In genomic region chr12:55927588-55928502, GRCh38 we compare ENCODE assay signal across 8 cellular contexts. TPM values are rescaled to one million over a fixed set of nuclear protein-coding genes. Genes with fewer than 3 reads are reported as not detected.
A peak's percentile ranks its signal among the peaks of the same experiment; 100 is the strongest.
DNase-seq lines count a peak whose midpoint lies in the region; ATAC-seq lines count a peak whose summit lies in the region.

Gene PYM1, minus strand, starts transcription at chr12:55927894. Its CDS starts 133 bp downstream, at chr12:55927761.

- peak; percentile 57 to 81 (median 60) for DNase-seq in CD4-positive, alpha-beta memory T cell
- DNase-seq in NOMO-1 treated with dmso at 0.1 percent for 144 hours (lab: John Stamatoyannopoulos, UW; ENCODE audit: unreplicated experiment) = peak; percentile 93
- peak; percentile 81 for DNase-seq in activated CD8-positive, alpha-beta memory T cell treated with anti-CD3 and anti-CD28 coated beads, Interleukin-2, amount 50 U/mL, for 48 hours
- no peak for DNase-seq in epithelial cell of prostate (ENCODE audit: low read depth, low spot score)

- peaks cover 0 to 6% (median 0%) of the 10 kb centered on the region in 8 donors for H3K9me3 Mint-ChIP-seq in CD4-positive, alpha-beta memory T cell
- no peaks in the 10 kb centered on the region for H3K9me3 Mint-ChIP-seq in stimulated activated memory B cell treated with anti-CD40 and anti-IgM and Interleukin-4, amounts not matched to agents 10 μg/mL and 1 μg/mL and 100 μg/mL, for 72 hours

- no peaks in the 10 kb centered on the region for H3K36me3 ChIP-seq in CD4-positive, alpha-beta memory T cell (ENCODE audit: insufficient read depth, low read length)
- peaks cover 33% of the 10 kb centered on the region for H3K36me3 ChIP-seq in mesodermal cell (ENCODE audit: control insufficient read depth, insufficient read depth, low read length)

- intact Hi-C loops in CD4-positive, alpha-beta memory T cell (cut with micrococcal nuclease) = loop anchor here (1.0 to 5.0 kb wide), 6 partner anchors 99 to 189 kb away; partner anchors contain the start of genes DNAJC14, PA2G4, RPL41 and RPS26

- CTCF ChIA-PET in CD4-positive, alpha-beta memory T cell (lab: Charles Lee; ENCODE audit: partially characterized antibody) = interaction anchor here (0.6 to 5.4 kb wide), 8 partner anchors 10 to 262 kb away, joined by 3 to 107 read pairs (median 4); partner anchors contain the start of genes DNAJC14, SARNP and SMARCC2

- peak within 1 kb of the TSS; percentile 95 to 100 for H3K4me3 ChIP-seq in CD4-positive, alpha-beta memory T cell (ENCODE audit: low read length in 2 of 2)
- peak within 1 kb of the TSS; percentile 93 for H3K4me3 ChIP-seq in mesodermal cell (ENCODE audit: extremely low read depth, insufficient read depth, low read length, poor library complexity, severe bottlenecking)

- H3K4me1 Mint-ChIP-seq in CD4-positive, alpha-beta memory T cell = peaks cover 29 to 77% (median 44%) of the 10 kb centered on the region in 4 donors
- peaks cover 62% of the 10 kb centered on the region for H3K4me1 Mint-ChIP-seq in stimulated activated memory B cell treated with anti-CD40 and anti-IgM and Interleukin-4, amounts not matched to agents 10 μg/mL and 1 μg/mL and 100 μg/mL, for 72 hours

- 8 to 12% methylated on average over 35 to 46 of the region's 49 CpGs for WGBS in mesodermal cell (ENCODE audit: insufficient coverage in 2 of 2), 2 experiments

- no peaks in the 10 kb centered on the region for H3K27me3 Mint-ChIP-seq in CD4-positive, alpha-beta memory T cell
- no peaks in the 10 kb centered on the region for H3K27me3 Mint-ChIP-seq in stimulated activated memory B cell treated with anti-CD40 and anti-IgM and Interleukin-4, amounts not matched to agents 10 μg/mL and 1 μg/mL and 100 μg/mL, for 72 hours

- POLR2A ChIA-PET in CD4-positive, alpha-beta memory T cell (lab: Charles Lee; ENCODE audit: partially characterized antibody) = interaction anchor here (0.8 to 47.8 kb wide), 18 partner anchors 2 to 330 kb away, joined by 3 to 1214 read pairs (median 8); partner anchors contain the start of genes ANKRD52, BLOC1S1, CD63 and DGKA

- peak within 1 kb of the TSS; percentile 88 for H3K27ac ChIP-seq in CD4-positive, alpha-beta memory T cell (ENCODE audit: low read depth, low read length)
- peak within 1 kb of the TSS; percentile 99 for H3K27ac ChIP-seq in epithelial cell of prostate
- peak within 1 kb of the TSS; percentile 51 for H3K27ac ChIP-seq in mesodermal cell (ENCODE audit: low read depth, low read length, severe bottlenecking)

- ATAC-seq in GM19328 (IDR thresholded peaks at IDR 0.05; ENCODE audit: unreplicated experiment) (peak; percentile 38), HG03457 (IDR thresholded peaks at IDR 0.05; ENCODE audit: unreplicated experiment) (peak; percentile 28)
- peak; percentile 78 for ATAC-seq in stimulated activated memory B cell treated with anti-CD40 and anti-IgM and Interleukin-4, amounts not matched to agents 10 μg/mL and 1 μg/mL and 100 μg/mL, for 72 hours

- peaks cover 50% of the 10 kb centered on the region for H3K4me1 ChIP-seq in CD4-positive, alpha-beta memory T cell (ENCODE audit: insufficient read depth, low read length)
- H3K4me1 ChIP-seq in mesodermal cell (ENCODE audit: control insufficient read depth, insufficient read depth, low read length, poor library complexity, severe bottlenecking) = peaks cover 26% of the 10 kb centered on the region

- peak within 1 kb of the TSS; percentile 97 to 100 (median 99) for H3K4me3 Mint-ChIP-seq in CD4-positive, alpha-beta memory T cell
- H3K4me3 Mint-ChIP-seq in stimulated activated memory B cell treated with anti-CD40 and anti-IgM and Interleukin-4, amounts not matched to agents 10 μg/mL and 1 μg/mL and 100 μg/mL, for 72 hours = peak within 1 kb of the TSS; percentile 95

- H3K9me3 ChIP-seq in CD4-positive, alpha-beta memory T cell (ENCODE audit: control insufficient read depth in 1 of 2, low read length in 2 of 2) = no peaks in the 10 kb centered on the region
- H3K9me3 ChIP-seq in mesodermal cell (ENCODE audit: control insufficient read depth, low read length) = no peaks in the 10 kb centered on the region

- no peaks in the 10 kb centered on the region for H3K27me3 ChIP-seq in CD4-positive, alpha-beta memory T cell (ENCODE audit: insufficient read depth, low read length)

- peak within 1 kb of the TSS; percentile 93 to 99 (median 98) for H3K27ac Mint-ChIP-seq in CD4-positive, alpha-beta memory T cell
- peak within 1 kb of the TSS; percentile 95 for H3K27ac Mint-ChIP-seq in stimulated activated memory B cell treated with anti-CD40 and anti-IgM and Interleukin-4, amounts not matched to agents 10 μg/mL and 1 μg/mL and 100 μg/mL, for 72 hours

- peaks cover 21 to 45% of the 10 kb centered on the region in 2 donors for H3K36me3 Mint-ChIP-seq in CD4-positive, alpha-beta memory T cell
- peaks cover 23% of the 10 kb centered on the region for H3K36me3 Mint-ChIP-seq in stimulated activated memory B cell treated with anti-CD40 and anti-IgM and Interleukin-4, amounts not matched to agents 10 μg/mL and 1 μg/mL and 100 μg/mL, for 72 hours

RNA-seq across cellular contexts. Expression of gene PYM1, which starts in this region (rescaled TPM):
- 10 to 100 TPM; 35.7 to 39.3 TPM for total RNA-seq in CD4-positive, alpha-beta memory T cell
- 10 to 100 TPM; 75.1 to 86.9 TPM for polyA plus RNA-seq in CD4-positive, alpha-beta memory T cell
- polyA plus RNA-seq in mesodermal cell (2013, experiment 1 of 2) = 63.4 TPM
- 59.8 TPM for polyA plus RNA-seq in mesodermal cell (2013, experiment 2 of 2)

Comparison
In these comparisons a context has a peak if more than half of its experiments do, and no peak if none do; other contexts are left out.
1. ATAC-seq: peak in every context shown above with its lines; median percentile 78 in stimulated activated memory B cell treated with anti-CD40 and anti-IgM and Interleukin-4, amounts not matched to agents 10 μg/mL and 1 μg/mL and 100 μg/mL, for 72 hours; 38 in GM19328; 28 in HG03457.